In genomic region chr12:5534800-5535199, GRCh38 we compare ENCODE assay signal across 20 cellular contexts.
DNase-seq lines count a peak whose midpoint lies in the region; ATAC-seq, FAIRE-seq and TF ChIP-seq lines count a peak whose summit lies in the region.
"Had no signal": no experiment of that assay in that cellular context is flagged by ENCODE, and none has a peak within 500 bp of the region (broad histone marks: within the 10 kb centered on the region; RNA-seq: fewer than 3 reads in every experiment).

No MANE protein-coding gene starts in this region.

- no peaks in the 10 kb centered on the region for H3K79me2 ChIP-seq in HepG2 (ENCODE audit: insufficient read depth, low read length)

- no peak overlapping the region for H3K4me2 ChIP-seq in HepG2 (ENCODE audit: low read depth, low read length)
- H3K4me2 ChIP-seq: A549; BLaER1 treated with 17β-estradiol and CSF1 and Interleukin-3, amounts not matched to agents 10 nM and 100 nM had no signal

- no peak for TF ChIP-seq RAD21 in HepG2 (CRISPR knock-in tag; IDR thresholded peaks at IDR 0.05)

- no peaks in the 10 kb centered on the region for H3K36me3 Mint-ChIP-seq in endodermal cell (ENCODE audit: low read depth)
- H3K36me3 Mint-ChIP-seq: CD8-positive, alpha-beta T cell had no signal

- no TSS peak for BruUV-seq in HepG2 (replicated peaks; lab: Mats Ljungman, UMichigan)

- TF ChIP-seq EP300 in HepG2 (IDR thresholded peaks at IDR 0.05; ENCODE audit: low read depth in 2 of 2, low read length in 2 of 2) (no peak), HepG2 (CRISPR knock-in tag; IDR thresholded peaks at IDR 0.05; ENCODE audit: borderline replicate concordance) (no peak)

- H3K9me3 Mint-ChIP-seq in endodermal cell = peaks cover 2% of the 10 kb centered on the region

- H3K9ac ChIP-seq in HepG2 (ENCODE audit: insufficient read depth, low read depth, low read length) (no peak overlapping the region), endodermal cell (ENCODE audit: extremely low read depth, low read length, poor library complexity, severe bottlenecking) (no peak overlapping the region)
- H3K9ac ChIP-seq: BLaER1 treated with 17β-estradiol and CSF1 and Interleukin-3, amounts not matched to agents 10 nM and 100 nM had no signal

- no peak overlapping the region for H3K4me3 Mint-ChIP-seq in endodermal cell
- H3K4me3 Mint-ChIP-seq: B cell; CD4-positive, alpha-beta T cell; CD8-positive, alpha-beta T cell had no signal

- H3K27ac ChIP-seq in HepG2 (ENCODE audit: extremely low read length, insufficient read depth, low read length) = no peak overlapping the region
- H3K27ac ChIP-seq in right lobe of liver = no peak overlapping the region
- H3K27ac ChIP-seq in endodermal cell (ENCODE audit: low read depth, low read length) = no peak overlapping the region
- H3K27ac ChIP-seq: 22Rv1; A549; BLaER1 treated with 17β-estradiol and CSF1 and Interleukin-3, amounts not matched to agents 10 nM and 100 nM; C4-2B had no signal

- H3K27ac Mint-ChIP-seq in endodermal cell = no peak overlapping the region
- H3K27ac Mint-ChIP-seq: B cell; CD4-positive, alpha-beta T cell; CD8-positive, alpha-beta T cell had no signal

- POLR2A ChIA-PET in HepG2 (lab: Yijun Ruan, JAX) = no interaction called here

- H3K4me1 ChIP-seq in HepG2 (ENCODE audit: insufficient read depth, low read length) = no peaks in the 10 kb centered on the region
- H3K4me1 ChIP-seq in right lobe of liver = no peaks in the 10 kb centered on the region
- no peaks in the 10 kb centered on the region for H3K4me1 ChIP-seq in endodermal cell (ENCODE audit: control insufficient read depth, insufficient read depth, low read length)
- H3K4me1 ChIP-seq: A549; BLaER1 treated with 17β-estradiol and CSF1 and Interleukin-3, amounts not matched to agents 10 nM and 100 nM had no signal

- FAIRE-seq in HepG2 (lab: Jason Lieb, UNC) = no peak
- FAIRE-seq: A549, D721Med, G401.6, GM12891 had no signal

- CTCF ChIA-PET in HepG2 (lab: Yijun Ruan, JAX; ENCODE audit: low intra/inter-chr PET ratio, low total read pairs) = no interaction called here

- WGBS in HepG2 (ENCODE audit: low lambda C conversion rate) = 13% methylated on average over 4 of the region's 4 CpGs
- WGBS in right lobe of liver (ENCODE audit: insufficient coverage, low coverage, low lambda C conversion rate, missing lambda C conversion rate) = 87% methylated on average over 3 of the region's 4 CpGs
- 87 to 91% methylated on average over 2 to 4 of the region's 4 CpGs for WGBS in endodermal cell (ENCODE audit: insufficient coverage in 1 of 2, insufficient read length in 1 of 2), 2 experiments

- H3K9me3 ChIP-seq in HepG2 (ENCODE audit: low read length) (no peaks in the 10 kb centered on the region), right lobe of liver (no peaks in the 10 kb centered on the region), endodermal cell (ENCODE audit: control insufficient read depth, low read length) (no peaks in the 10 kb centered on the region)
- H3K9me3 ChIP-seq: A549 had no signal

- H2AFZ ChIP-seq in HepG2 (ENCODE audit: low read length) = no peak overlapping the region

- no peaks in the 10 kb centered on the region for H3K27me3 ChIP-seq in HepG2 (ENCODE audit: control insufficient read depth in 1 of 2, insufficient read depth in 2 of 2, low read length in 2 of 2)
- H3K27me3 ChIP-seq in right lobe of liver = no peaks in the 10 kb centered on the region
- no peaks in the 10 kb centered on the region for H3K27me3 ChIP-seq in endodermal cell (ENCODE audit: control insufficient read depth, insufficient read depth, low read length, poor library complexity, severe bottlenecking)

- ATAC-seq in HepG2 (no peak), right lobe of liver (no peak), GM19023 (IDR thresholded peaks at IDR 0.05; ENCODE audit: unreplicated experiment) (no peak)
- ATAC-seq: A549; CD8-positive, alpha-beta T cell had no signal

- H4K20me1 ChIP-seq in HepG2 (ENCODE audit: insufficient read depth, low read length) = no peaks in the 10 kb centered on the region
- H4K20me1 ChIP-seq: BLaER1 treated with 17β-estradiol and CSF1 and Interleukin-3, amounts not matched to agents 10 nM and 100 nM had no signal

- DNase-seq in HepG2 (ENCODE audit: low spot score) = no peak
- no peak for DNase-seq in right lobe of liver
- DNase-seq in endodermal cell = peak; percentile 8
- DNase-seq in NCI-H345 (lab: John Stamatoyannopoulos, UW) = no peak
- DNase-seq: AML-193; Caco-2; Calu3; CD4-positive, alpha-beta T cell; CD8-positive, alpha-beta T cell; DMS79 treated with DMSO at 0.1 percent for 48 hours; GF-D8 had no signal

- no peak overlapping the region for H3K4me3 ChIP-seq in HepG2 (replicated peaks in 1 of 3; ENCODE audit: insufficient read depth in 1 of 3, low read depth in 2 of 3, low read length in 3 of 3)
- H3K4me3 ChIP-seq in right lobe of liver = no peak overlapping the region
- no peak overlapping the region for H3K4me3 ChIP-seq in endodermal cell (ENCODE audit: low read length)
- H3K4me3 ChIP-seq: A549; BLaER1 treated with 17β-estradiol and CSF1 and Interleukin-3, amounts not matched to agents 10 nM and 100 nM had no signal

- peaks cover 46% of the 10 kb centered on the region for H3K27me3 Mint-ChIP-seq in endodermal cell (ENCODE audit: insufficient read depth)

- in situ Hi-C loops in HepG2 (cut with HindIII; ENCODE audit: extremely low pct_ligation_motif_present, low pct_unique_long_range_greater_than_20kb) = no loop called here

- H3K36me3 ChIP-seq in HepG2 (replicated peaks in 1 of 2; ENCODE audit: control insufficient read depth in 1 of 2, insufficient read depth in 2 of 2, low read length in 2 of 2) = no peaks in the 10 kb centered on the region
- H3K36me3 ChIP-seq in right lobe of liver = no peaks in the 10 kb centered on the region
- H3K36me3 ChIP-seq in endodermal cell (ENCODE audit: control insufficient read depth, insufficient read depth, low read length) = no peaks in the 10 kb centered on the region
- H3K36me3 ChIP-seq: BLaER1 treated with 17β-estradiol and CSF1 and Interleukin-3, amounts not matched to agents 10 nM and 100 nM had no signal

- peaks cover 16% of the 10 kb centered on the region for H3K4me1 Mint-ChIP-seq in endodermal cell
- H3K4me1 Mint-ChIP-seq: B cell had no signal

- intact Hi-C loops in HepG2 (cut with micrococcal nuclease; ENCODE audit: unreplicated experiment) = no loop called here
- intact Hi-C loops in right lobe of liver (cut with DNase I) = no loop called here

- no peak for TF ChIP-seq CTCF in HepG2 (CRISPR knock-in tag; IDR thresholded peaks at IDR 0.05)
- TF ChIP-seq CTCF in right lobe of liver (IDR thresholded peaks at IDR 0.05) = no peak
- no peak for TF ChIP-seq CTCF in endodermal cell (conservative IDR thresholded peaks at IDR 0.05)

- no peak for TF ChIP-seq POLR2A in HepG2 (IDR thresholded peaks at IDR 0.05; ENCODE audit: insufficient read depth in 1 of 2, low read depth in 2 of 2, low read length in 2 of 2)
- TF ChIP-seq POLR2A in right lobe of liver (IDR thresholded peaks at IDR 0.05) = no peak

TF ChIP-seq in HepG2, 621 proteins besides CTCF, POLR2A, EP300 and RAD21:
- TF ChIP-seq IKZF4 (CRISPR knock-in tag; IDR thresholded peaks at IDR 0.05; ENCODE audit: borderline replicate concordance, low read depth, not compliant biosample characterization) (no peak), CEBPB (IDR thresholded peaks at IDR 0.05; ENCODE audit: borderline replicate concordance, low read depth, low read length) (peak; percentile 72; the same call in 1 of the 2 replicates)
